Comparison of ENCODE assay signal across 15 cellular contexts in the genomic region with DNA sequence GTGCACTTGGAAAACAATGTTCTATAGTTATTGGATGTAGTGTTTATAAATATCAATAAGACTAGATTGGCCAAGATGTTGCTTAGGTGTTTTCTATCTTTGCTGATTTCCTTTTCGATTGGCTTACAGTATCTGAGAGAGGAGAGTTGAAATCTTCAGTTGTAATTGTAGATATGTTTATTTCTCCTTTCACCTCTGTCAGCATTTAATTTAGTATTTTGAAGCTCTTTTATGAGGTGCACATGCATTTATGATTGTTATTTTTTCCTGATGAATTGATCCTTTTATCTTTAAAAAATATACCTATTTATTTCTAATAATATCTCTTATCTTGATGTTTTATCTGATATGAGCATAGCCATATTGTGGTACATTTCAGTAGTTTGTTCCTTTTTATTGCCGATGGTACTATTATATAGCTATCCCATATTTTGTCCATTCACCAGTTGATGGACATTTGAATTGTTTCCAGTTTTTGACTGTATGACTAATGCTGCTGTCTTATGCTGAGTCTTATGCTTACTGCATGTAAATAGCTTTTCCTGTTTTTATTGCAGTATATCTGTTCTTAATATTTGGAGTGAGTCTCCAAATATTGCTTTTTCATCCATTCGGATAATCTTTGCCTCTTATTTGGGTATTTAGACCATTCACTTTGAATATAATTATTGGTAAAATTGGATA. TPM values are rescaled to one million over a fixed set of nuclear protein-coding genes. Genes with fewer than 3 reads are reported as not detected.
A peak's percentile ranks its signal among the peaks of the same experiment; 100 is the strongest.
DNase-seq lines count a peak whose midpoint lies in the region; ATAC-seq and TF ChIP-seq lines count a peak whose summit lies in the region.
"Had no signal": no experiment of that assay in that cellular context is flagged by ENCODE, and none has a peak within 500 bp of the region (broad histone marks: within the 10 kb centered on the region; RNA-seq: fewer than 3 reads in every experiment).

No MANE protein-coding gene starts in this region.

- POLR2A ChIA-PET in PC-3 (lab: Charles Lee; ENCODE audit: unreplicated experiment): interaction anchor here (0.5 kb wide), 1 partner anchor 13 kb away, joined by 11 read pairs; no protein-coding TSS in a partner anchor
- POLR2A ChIA-PET in PC-9 (lab: Charles Lee; ENCODE audit: unreplicated experiment): interaction anchor here (0.6 to 0.7 kb wide), 2 partner anchors 432 to 1409 kb away, joined by 3 to 7 read pairs; no protein-coding TSS in a partner anchor

- H3K79me2 ChIP-seq in PC-3 (ENCODE audit: low read length) (no peaks in the 10 kb centered on the region), PC-9 (ENCODE audit: low read depth) (no peaks in the 10 kb centered on the region)

- H3F3A ChIP-seq in PC-3 (ENCODE audit: low read length, unreplicated experiment) (no peaks in the 10 kb centered on the region), PC-9 (ENCODE audit: insufficient read depth, low read depth) (no peaks in the 10 kb centered on the region)

- H3K27ac ChIP-seq in PC-3 (ENCODE audit: low read length) (no peak overlapping the region), PC-9 (no peak overlapping the region)
- H3K27ac ChIP-seq: Peyer's patch had no signal

- H4K20me1 ChIP-seq in PC-3 (ENCODE audit: low read length) (no peaks in the 10 kb centered on the region), PC-9 (ENCODE audit: insufficient read depth) (peaks cover 4% of the 10 kb centered on the region; the same call in 1 of the 2 replicates)

- peaks cover 5% of the 10 kb centered on the region for H3K4me1 ChIP-seq in PC-3 (ENCODE audit: insufficient read depth, low read length)
- no peaks in the 10 kb centered on the region for H3K4me1 ChIP-seq in PC-9 (replicated peaks; ENCODE audit: insufficient read depth)
- H3K4me1 ChIP-seq: Peyer's patch had no signal

- no TSS peak for BruUV-seq in PC-3 (replicated peaks; lab: Mats Ljungman, UMichigan)
- no TSS peak for BruUV-seq in PC-9 (replicated peaks; lab: Mats Ljungman, UMichigan)

- H3K9me3 ChIP-seq in PC-3 (ENCODE audit: low read length) (no peaks in the 10 kb centered on the region), PC-9 (ENCODE audit: insufficient read depth, low read depth) (no peaks in the 10 kb centered on the region)
- H3K9me3 ChIP-seq: Peyer's patch had no signal

- H3K9ac ChIP-seq in PC-3 (ENCODE audit: low read length): no peak overlapping the region

- H3K4me2 ChIP-seq in PC-3 (ENCODE audit: low read length) (no peak overlapping the region), PC-9 (no peak overlapping the region)

- H3K36me3 ChIP-seq in PC-3 (ENCODE audit: low read depth, low read length) (no peaks in the 10 kb centered on the region; the same call in none of the 2 replicates), PC-9 (ENCODE audit: low read depth) (0 out of 2 replicates have a peak, but pooled peaks cover 22% of the 10 kb centered on the region)
- H3K36me3 ChIP-seq: Peyer's patch had no signal

- H2AFZ ChIP-seq in PC-3 (ENCODE audit: low read length): no peak overlapping the region
- no peak overlapping the region for H2AFZ ChIP-seq in PC-9

- ATAC-seq in PC-3 (peak; percentile 78), GM19455 (IDR thresholded peaks at IDR 0.05; ENCODE audit: unreplicated experiment) (no peak)

- intact Hi-C loops in PC-3 (cut with micrococcal nuclease): no loop called here
- intact Hi-C loops in PC-9 (cut with micrococcal nuclease; ENCODE audit: unreplicated experiment): no loop called here

- no peaks in the 10 kb centered on the region for H3K9me2 ChIP-seq in PC-3 (replicated peaks; ENCODE audit: low read length)
- H3K9me2 ChIP-seq in PC-9 (ENCODE audit: insufficient read depth): no peaks in the 10 kb centered on the region

- peak; percentile 9 for DNase-seq in EH (ENCODE audit: low read depth)
- peak; percentile 51 for DNase-seq in PC-3
- DNase-seq in epithelial cell of esophagus (ENCODE audit: low read depth): peak; percentile 18
- DNase-seq in pulmonary artery endothelial cell (ENCODE audit: low read depth, low spot score): peak; percentile 5
- no peak for DNase-seq in DMS79 (lab: John Stamatoyannopoulos, UW)
- no peak for DNase-seq in PC-9
- DNase-seq in stimulated activated CD4-positive, alpha-beta T cell treated with anti-CD3 and anti-CD28 coated beads, Interleukin-15, amount 100 ng/mL, for 24 hours: no peak
- DNase-seq: ACHN; CD4-positive, alpha-beta T cell; NCI-H1092; NCI-H446; NCI-H748 treated with DMSO at 0.1 percent for 48 hours; Peyer's patch; SIG-M5 had no signal

- H3K4me3 ChIP-seq in PC-3 (ENCODE audit: low read length): no peak overlapping the region
- H3K4me3 ChIP-seq in epithelial cell of esophagus (ENCODE audit: low read length): no peak overlapping the region
- no peak overlapping the region for H3K4me3 ChIP-seq in PC-9
- H3K4me3 ChIP-seq: Peyer's patch had no signal

- TF ChIP-seq CTCF in PC-3 (conservative IDR thresholded peaks at IDR 0.05; ENCODE audit: low read depth, low read length) (no peak), epithelial cell of esophagus (IDR thresholded peaks at IDR 0.05; ENCODE audit: insufficient read depth, low read depth, low read length, missing control alignments) (no peak), PC-9 (conservative IDR thresholded peaks at IDR 0.05) (no peak)

- H3K27me3 ChIP-seq in PC-3 (ENCODE audit: low read length) (no peaks in the 10 kb centered on the region), PC-9 (ENCODE audit: insufficient read depth, low read depth) (no peaks in the 10 kb centered on the region)
- H3K27me3 ChIP-seq: Peyer's patch had no signal

- CTCF ChIA-PET in PC-3 (lab: Charles Lee): interaction anchor here (0.6 kb wide), 1 partner anchor 417 kb away, joined by 4 read pairs; no protein-coding TSS in a partner anchor
- CTCF ChIA-PET in PC-9 (lab: Charles Lee): no interaction called here

RNA-seq across cellular contexts. Expression of a gene that starts 34.7 kb away (rescaled TPM):
- total RNA-seq in PC-3 (2014; rRNA removed) (18.8 and 32.7 TPM in 2 replicates), pulmonary artery endothelial cell (57.5 and 61.6 TPM in 2 replicates), PC-9 (2021) (38.1 and 41.4 TPM in 2 replicates)

Comparison
In these comparisons a context has a peak if more than half of its experiments do, and no peak if none do; other contexts are left out.
1. DNase-seq: peak in EH (single experiment), PC-3 (single experiment), epithelial cell of esophagus (single experiment) and pulmonary artery endothelial cell (single experiment); none in DMS79 (single experiment), PC-9 (0 of 2) and stimulated activated CD4-positive, alpha-beta T cell treated with anti-CD3 and anti-CD28 coated beads, Interleukin-15, amount 100 ng/mL, for 24 hours (single experiment).